22 cellular contexts compared by ENCODE assay signal in the genomic region with DNA sequence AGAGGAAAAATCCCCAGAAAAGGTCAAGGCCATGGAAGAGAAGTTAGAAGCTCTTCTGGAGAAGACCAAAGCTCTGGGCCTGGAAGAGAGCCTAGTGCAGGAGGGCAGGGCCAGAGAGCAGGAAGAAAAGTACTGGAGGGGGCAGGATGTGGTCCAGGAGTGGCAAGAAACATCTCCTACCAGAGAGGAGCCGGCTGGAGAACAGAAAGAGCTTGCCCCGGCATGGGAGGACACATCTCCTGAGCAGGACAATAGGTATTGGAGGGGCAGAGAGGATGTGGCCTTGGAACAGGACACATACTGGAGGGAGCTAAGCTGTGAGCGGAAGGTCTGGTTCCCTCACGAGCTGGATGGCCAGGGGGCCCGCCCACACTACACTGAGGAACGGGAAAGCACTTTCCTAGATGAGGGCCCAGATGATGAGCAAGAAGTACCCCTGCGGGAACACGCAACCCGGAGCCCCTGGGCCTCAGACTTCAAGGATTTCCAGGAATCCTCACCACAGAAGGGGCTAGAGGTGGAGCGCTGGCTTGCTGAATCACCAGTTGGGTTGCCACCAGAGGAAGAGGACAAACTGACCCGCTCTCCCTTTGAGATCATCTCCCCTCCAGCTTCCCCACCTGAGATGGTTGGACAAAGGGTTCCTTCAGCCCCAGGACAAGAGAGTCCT. TPM values are rescaled to one million over a fixed set of nuclear protein-coding genes. Genes with fewer than 3 reads are reported as not detected.
DNase-seq lines count a peak whose midpoint lies in the region; ATAC-seq lines count a peak whose summit lies in the region.
"Had no signal": no experiment of that assay in that cellular context is flagged by ENCODE, and none has a peak within 500 bp of the region (broad histone marks: within the 10 kb centered on the region; RNA-seq: fewer than 3 reads in every experiment).

No MANE protein-coding gene starts in this region.

- DNase-seq in activated naive CD4-positive, alpha-beta T cell treated with anti-CD3 and anti-CD28 coated beads, Interleukin-2, amount 50 U/mL, for 72 hours (ENCODE audit: low spot score in 2 of 2) = no peak
- DNase-seq in activated naive CD4-positive, alpha-beta T cell treated with anti-CD3 and anti-CD28 coated beads, Interleukin-2, amount 10 ng/mL, durations not matched to agents 7 days and 5 days = no peak
- DNase-seq in left lobe of liver (ENCODE audit: low spot score) = peak; percentile 22
- peak; percentile 17 for DNase-seq in stimulated activated CD8-positive, alpha-beta memory T cell treated with anti-CD3 and anti-CD28 coated beads, Interleukin-4, amount 100 ng/mL, for 48 hours
- DNase-seq in NCI-H345 (lab: John Stamatoyannopoulos, UW) = no peak
- no peak for DNase-seq in DMS114 treated with DMSO at 0.1 percent for 48 hours (lab: John Stamatoyannopoulos, UW; ENCODE audit: unreplicated experiment)
- DNase-seq: 8988T; CD4-positive, alpha-beta memory T cell; COR-L47; Kasumi-1; NCI-H1105; NCI-H1436 treated with DMSO at 0.1 percent for 48 hours; NCI-H187 treated with DMSO at 0.1 percent for 48 hours; NCI-H2107; NCI-H446; NCI-H524 treated with DMSO at 0.1 percent for 48 hours; NCI-H774; SJCRH30 had no signal

- CTCF ChIA-PET in activated naive CD4-positive, alpha-beta T cell treated with anti-CD3 and anti-CD28 coated beads, Interleukin-2, amount 10 ng/mL, durations not matched to agents 7 days and 5 days (lab: Charles Lee) = interaction anchor here (1.0 kb wide), 1 partner anchor 15 kb away, joined by 3 read pairs; no protein-coding TSS in a partner anchor

- no peaks in the 10 kb centered on the region for H3K36me3 Mint-ChIP-seq in activated naive CD4-positive, alpha-beta T cell treated with anti-CD3 and anti-CD28 coated beads, Interleukin-2, amount 50 U/mL, for 72 hours
- H3K36me3 Mint-ChIP-seq in activated naive CD4-positive, alpha-beta T cell treated with anti-CD3 and anti-CD28 coated beads, Interleukin-2, amount 10 ng/mL, durations not matched to agents 7 days and 5 days = peaks cover 5% of the 10 kb centered on the region
- H3K36me3 Mint-ChIP-seq in activated T-helper 17 cell treated with anti-CD3 and anti-CD28 coated beads, Interleukin-2, amount 50 U/mL, for 72 hours (ENCODE audit: low read depth) = no peaks in the 10 kb centered on the region

- H3K27ac Mint-ChIP-seq in activated naive CD4-positive, alpha-beta T cell treated with anti-CD3 and anti-CD28 coated beads, Interleukin-2, amount 50 U/mL, for 72 hours = peak overlapping the region; percentile 15 to 23
- H3K27ac Mint-ChIP-seq in activated naive CD4-positive, alpha-beta T cell treated with anti-CD3 and anti-CD28 coated beads, Interleukin-2, amount 10 ng/mL, durations not matched to agents 7 days and 5 days = no peak overlapping the region
- peak overlapping the region; percentile 61 for H3K27ac Mint-ChIP-seq in activated T-helper 17 cell treated with anti-CD3 and anti-CD28 coated beads, Interleukin-2, amount 50 U/mL, for 72 hours

- H3K9me3 Mint-ChIP-seq in activated naive CD4-positive, alpha-beta T cell treated with anti-CD3 and anti-CD28 coated beads, Interleukin-2, amount 50 U/mL, for 72 hours = no peaks in the 10 kb centered on the region
- no peaks in the 10 kb centered on the region for H3K9me3 Mint-ChIP-seq in activated naive CD4-positive, alpha-beta T cell treated with anti-CD3 and anti-CD28 coated beads, Interleukin-2, amount 10 ng/mL, durations not matched to agents 7 days and 5 days
- no peaks in the 10 kb centered on the region for H3K9me3 Mint-ChIP-seq in activated T-helper 17 cell treated with anti-CD3 and anti-CD28 coated beads, Interleukin-2, amount 50 U/mL, for 72 hours

- H3K4me1 Mint-ChIP-seq in activated naive CD4-positive, alpha-beta T cell treated with anti-CD3 and anti-CD28 coated beads, Interleukin-2, amount 10 ng/mL, durations not matched to agents 7 days and 5 days = peaks cover 25% of the 10 kb centered on the region
- H3K4me1 Mint-ChIP-seq in activated T-helper 17 cell treated with anti-CD3 and anti-CD28 coated beads, Interleukin-2, amount 50 U/mL, for 72 hours = peaks cover 10% of the 10 kb centered on the region

- H3K4me3 Mint-ChIP-seq in activated naive CD4-positive, alpha-beta T cell treated with anti-CD3 and anti-CD28 coated beads, Interleukin-2, amount 10 ng/mL, durations not matched to agents 7 days and 5 days = no peak overlapping the region
- H3K4me3 Mint-ChIP-seq in activated T-helper 17 cell treated with anti-CD3 and anti-CD28 coated beads, Interleukin-2, amount 50 U/mL, for 72 hours = no peak overlapping the region
- H3K4me3 Mint-ChIP-seq: CD4-positive, alpha-beta memory T cell had no signal

- ATAC-seq in activated naive CD4-positive, alpha-beta T cell treated with anti-CD3 and anti-CD28 coated beads, Interleukin-2, amount 50 U/mL, for 72 hours = no peak
- no peak for ATAC-seq in activated T-helper 17 cell treated with anti-CD3 and anti-CD28 coated beads, Interleukin-2, amount 50 U/mL, for 72 hours (replicated peaks)
- ATAC-seq in left lobe of liver = no peak
- ATAC-seq in GM18867 (IDR thresholded peaks at IDR 0.05; ENCODE audit: unreplicated experiment) = no peak
- ATAC-seq: HCT116, SK-N-SH treated with all-trans-retinoic acid at 6 μM for 48 hours had no signal

- H3K27me3 Mint-ChIP-seq in activated naive CD4-positive, alpha-beta T cell treated with anti-CD3 and anti-CD28 coated beads, Interleukin-2, amount 10 ng/mL, durations not matched to agents 7 days and 5 days = peaks cover 3% of the 10 kb centered on the region
- no peaks in the 10 kb centered on the region for H3K27me3 Mint-ChIP-seq in activated T-helper 17 cell treated with anti-CD3 and anti-CD28 coated beads, Interleukin-2, amount 50 U/mL, for 72 hours
- H3K27me3 Mint-ChIP-seq: CD4-positive, alpha-beta memory T cell had no signal

RNA-seq across cellular contexts. Expression of gene MAP1A, which starts 9.0 kb away (rescaled TPM):
- 1 to 10 TPM in 1 of 2 donors, under 1 TPM in 1; 0.84 to 1.4 TPM for total RNA-seq in activated naive CD4-positive, alpha-beta T cell treated with anti-CD3 and anti-CD28 coated beads, Interleukin-2, amount 50 U/mL, for 72 hours
- 1 to 10 TPM; 1.7 to 3.5 TPM for total RNA-seq in activated T-helper 17 cell treated with anti-CD3 and anti-CD28 coated beads, Interleukin-2, amount 50 U/mL, for 72 hours
- total RNA-seq in left lobe of liver = 0.23 TPM

RNA-seq across cellular contexts. Expression of gene TP53BP1, which starts 33.4 kb away (rescaled TPM):
- total RNA-seq in activated naive CD4-positive, alpha-beta T cell treated with anti-CD3 and anti-CD28 coated beads, Interleukin-2, amount 50 U/mL, for 72 hours = 10 to 100 TPM; 24.0 to 35.9 TPM
- 10 to 100 TPM; 29.9 to 30.9 TPM for total RNA-seq in activated T-helper 17 cell treated with anti-CD3 and anti-CD28 coated beads, Interleukin-2, amount 50 U/mL, for 72 hours
- 5.8 TPM for total RNA-seq in left lobe of liver

Comparison
In these comparisons a context has a peak if more than half of its experiments do, and no peak if none do; other contexts are left out.
1. DNase-seq: peak in left lobe of liver (single experiment) and stimulated activated CD8-positive, alpha-beta memory T cell treated with anti-CD3 and anti-CD28 coated beads, Interleukin-4, amount 100 ng/mL, for 48 hours (single experiment); none in activated naive CD4-positive, alpha-beta T cell treated with anti-CD3 and anti-CD28 coated beads, Interleukin-2, amount 50 U/mL, for 72 hours (0 of 2), activated naive CD4-positive, alpha-beta T cell treated with anti-CD3 and anti-CD28 coated beads, Interleukin-2, amount 10 ng/mL, durations not matched to agents 7 days and 5 days (single experiment), NCI-H345 (single experiment) and DMS114 treated with DMSO at 0.1 percent for 48 hours (single experiment).